Comparison of ENCODE assay signal across 18 cellular contexts in genomic region chr14:64614992-64615391, GRCh38.
DNase-seq lines count a peak whose midpoint lies in the region; ATAC-seq, FAIRE-seq and TF ChIP-seq lines count a peak whose summit lies in the region.
"Had no signal": no experiment of that assay in that cellular context is flagged by ENCODE, and none has a peak within 500 bp of the region (broad histone marks: within the 10 kb centered on the region; RNA-seq: fewer than 3 reads in every experiment).

No MANE protein-coding gene starts in this region.

- H3K14ac ChIP-seq in IMR-90 (replicated peaks; ENCODE audit: low read depth, low read length): peak overlapping the region; percentile 53; the same call in 1 of the 2 replicates

- H4K5ac ChIP-seq in IMR-90 (ENCODE audit: low read depth, low read length): peak overlapping the region; percentile 55; the same call in 1 of the 2 replicates

- H3K4me2 ChIP-seq in IMR-90 (ENCODE audit: low read depth, low read length): no peak overlapping the region

- peak overlapping the region; percentile 99 for H2BK20ac ChIP-seq in IMR-90 (ENCODE audit: low read depth, low read length)

- H3K9ac ChIP-seq in IMR-90 (ENCODE audit: low read depth, low read length) (no peak overlapping the region), endodermal cell (ENCODE audit: extremely low read depth, low read length, poor library complexity, severe bottlenecking) (no peak overlapping the region)

- no peak overlapping the region for H3K4me3 Mint-ChIP-seq in endodermal cell
- H3K4me3 Mint-ChIP-seq: activated naive CD4-positive, alpha-beta T cell treated with anti-CD3 and anti-CD28 coated beads, Interleukin-2, amount 10 ng/mL, durations not matched to agents 7 days and 5 days had no signal

- TF ChIP-seq CTCF in IMR-90 (conservative IDR thresholded peaks at IDR 0.05; ENCODE audit: low read depth, low read length) (no peak), endodermal cell (conservative IDR thresholded peaks at IDR 0.05) (no peak)

- no peak overlapping the region for H3K23ac ChIP-seq in IMR-90 (ENCODE audit: low read depth, low read length)

- H3K36me3 ChIP-seq in IMR-90 (ENCODE audit: control insufficient read depth, insufficient read depth, low read length) (no peaks in the 10 kb centered on the region), endodermal cell (ENCODE audit: control insufficient read depth, insufficient read depth, low read length) (no peaks in the 10 kb centered on the region), neuron (ENCODE audit: insufficient read depth, low read length) (no peaks in the 10 kb centered on the region)
- H3K36me3 ChIP-seq: ascending aorta had no signal

- H3K4me1 ChIP-seq in IMR-90 (ENCODE audit: control insufficient read depth, insufficient read depth, low read length) (peaks cover 27% of the 10 kb centered on the region), endodermal cell (ENCODE audit: control insufficient read depth, insufficient read depth, low read length) (no peaks in the 10 kb centered on the region), neuron (ENCODE audit: insufficient read depth, low read length) (peaks cover 17% of the 10 kb centered on the region)

- H3K27ac ChIP-seq in IMR-90 (ENCODE audit: insufficient read depth, low read length) (peak overlapping the region; percentile 8; the same call in 1 of the 2 replicates), endodermal cell (ENCODE audit: low read depth, low read length) (no peak overlapping the region)
- H3K27ac ChIP-seq: ascending aorta had no signal

- no peak for TF ChIP-seq RAD21 in IMR-90 (IDR thresholded peaks at IDR 0.05; ENCODE audit: low read length)

- TF ChIP-seq POLR2A in IMR-90 (IDR thresholded peaks at IDR 0.05; ENCODE audit: low read depth, low read length): no peak

- dilution Hi-C loops in IMR-90 (cut with HindIII; ENCODE audit: low sequenced_read_pairs, unreplicated experiment): no loop called here

- BruUV-seq in IMR-90 (replicated peaks; lab: Mats Ljungman, UMichigan): no TSS peak

- peak overlapping the region; percentile 80 for H3K4ac ChIP-seq in IMR-90 (ENCODE audit: low read depth, low read length)

- no peaks in the 10 kb centered on the region for H3K9me3 Mint-ChIP-seq in endodermal cell
- H3K9me3 Mint-ChIP-seq: activated naive CD4-positive, alpha-beta T cell treated with anti-CD3 and anti-CD28 coated beads, Interleukin-2, amount 10 ng/mL, durations not matched to agents 7 days and 5 days had no signal

- peak overlapping the region; percentile 41 for H2AK5ac ChIP-seq in IMR-90 (ENCODE audit: low read depth, low read length)

- H4K20me1 ChIP-seq in IMR-90 (ENCODE audit: insufficient read depth, low read length): no peaks in the 10 kb centered on the region

- no peaks in the 10 kb centered on the region for H3K36me3 Mint-ChIP-seq in endodermal cell (ENCODE audit: low read depth)
- H3K36me3 Mint-ChIP-seq: activated naive CD4-positive, alpha-beta T cell treated with anti-CD3 and anti-CD28 coated beads, Interleukin-2, amount 10 ng/mL, durations not matched to agents 7 days and 5 days had no signal

- peak overlapping the region; percentile 99 for H2BK120ac ChIP-seq in IMR-90 (ENCODE audit: low read depth, low read length)

- POLR2A ChIA-PET in IMR-90 (lab: Charles Lee; ENCODE audit: unreplicated experiment): no interaction called here

- H2BK5ac ChIP-seq in IMR-90 (ENCODE audit: low read depth, low read length, poor library complexity, severe bottlenecking): peak overlapping the region; percentile 68

- intact Hi-C loops in IMR-90 (cut with micrococcal nuclease): loop anchor here (5.0 kb wide), 2 partner anchors 43 to 73 kb away; partner anchors contain the start of gene HSPA2

- H2AK9ac ChIP-seq in IMR-90 (replicated peaks; ENCODE audit: low read depth, low read length, poor library complexity): no peak overlapping the region

- peaks cover 17% of the 10 kb centered on the region for H3K9me1 ChIP-seq in IMR-90 (ENCODE audit: insufficient read depth, low read length)

- H3K4me3 ChIP-seq in IMR-90 (ENCODE audit: insufficient read depth, low read depth, low read length) (no peak overlapping the region), endodermal cell (ENCODE audit: low read length) (no peak overlapping the region), neuron (ENCODE audit: low read length) (peak overlapping the region; percentile 25)
- H3K4me3 ChIP-seq: ascending aorta had no signal

- no peak for FAIRE-seq in RCC 7860 (lab: Jason Lieb, UNC)
- FAIRE-seq: endometrium had no signal

- CTCF ChIA-PET in IMR-90 (lab: Yijun Ruan, JAX): interaction anchor here (0.6 to 1.4 kb wide), 3 partner anchors 14 to 297 kb away, joined by 3 to 4 read pairs (median 3); no protein-coding TSS in a partner anchor

- H3K27me3 Mint-ChIP-seq in endodermal cell (ENCODE audit: insufficient read depth): no peaks in the 10 kb centered on the region

- DNase-seq in Daoy (ENCODE audit: low read depth) (peak; percentile 29), IMR-90 (no peak), endodermal cell (no peak), RCC 7860 (ENCODE audit: low spot score) (no peak), inferior parietal cortex (ENCODE audit: extremely low spot score) (no peak), GDM1 (lab: John Stamatoyannopoulos, UW) (no peak)
- DNase-seq: activated CD4-positive, alpha-beta T cell treated with anti-CD3 and anti-CD28 coated beads, Interleukin-2, amount 50 U/mL, for 4 hours; activated naive CD4-positive, alpha-beta T cell treated with anti-CD3 and anti-CD28 coated beads, Interleukin-2, amount 10 ng/mL, durations not matched to agents 7 days and 5 days; AML-193; Caco-2; NCI-H2029 treated with DMSO at 0.1 percent for 48 hours; NCI-H82; posterior cingulate gyrus; stimulated activated CD4-positive, alpha-beta T cell treated with anti-CD3 and anti-CD28 coated beads, Interleukin-12 subunit alpha, Interleukin-12 subunit beta, amount 100 ng/mL, for 4 hours had no signal

- H2AFZ ChIP-seq in IMR-90 (replicated peaks; ENCODE audit: low read length, poor library complexity) (no peak overlapping the region), neuron (ENCODE audit: low read depth, low read length) (peak overlapping the region; percentile 69)

- H3K79me1 ChIP-seq in IMR-90 (ENCODE audit: low read depth in 1 of 2, low read length in 2 of 2): peaks cover 0 to 5% of the 10 kb centered on the region in 2 experiments; a peak in 1 of 4 replicates

- peak overlapping the region; percentile 45 for H3K27ac Mint-ChIP-seq in endodermal cell
- H3K27ac Mint-ChIP-seq: activated naive CD4-positive, alpha-beta T cell treated with anti-CD3 and anti-CD28 coated beads, Interleukin-2, amount 10 ng/mL, durations not matched to agents 7 days and 5 days had no signal

- in situ Hi-C loops in IMR-90 (cut with MboI; ENCODE audit: low sequenced_read_pairs): no loop called here

- H3K9me3 ChIP-seq in IMR-90 (ENCODE audit: control insufficient read depth, insufficient read depth, low read length): no peaks in the 10 kb centered on the region
- H3K9me3 ChIP-seq in endodermal cell (ENCODE audit: control insufficient read depth, low read length): no peaks in the 10 kb centered on the region
- no peaks in the 10 kb centered on the region for H3K9me3 ChIP-seq in neuron (ENCODE audit: low read length)
- H3K9me3 ChIP-seq: ascending aorta, Caco-2 had no signal

- H3K4me1 Mint-ChIP-seq in endodermal cell: peaks cover 7% of the 10 kb centered on the region
- H3K4me1 Mint-ChIP-seq: activated naive CD4-positive, alpha-beta T cell treated with anti-CD3 and anti-CD28 coated beads, Interleukin-2, amount 10 ng/mL, durations not matched to agents 7 days and 5 days had no signal

- no peak overlapping the region for H3K56ac ChIP-seq in IMR-90 (ENCODE audit: extremely low read depth, insufficient read depth, low read length)

- H2BK15ac ChIP-seq in IMR-90 (ENCODE audit: low read depth, low read length): peak overlapping the region; percentile 98

- H4K8ac ChIP-seq in IMR-90 (ENCODE audit: low read depth in 2 of 2, low read length in 2 of 2): peak overlapping the region; percentile 61 to 94

- H4K91ac ChIP-seq in IMR-90 (ENCODE audit: insufficient read depth, low read depth, low read length): peak overlapping the region; percentile 98

- H3K18ac ChIP-seq in IMR-90 (ENCODE audit: low read depth, low read length): peak overlapping the region; percentile 66

- 20% methylated on average over 1 of the region's 4 CpGs; no CpG with 5 or more reads in 1 of the 2 experiments for WGBS in IMR-90 (ENCODE audit: extremely low coverage in 2 of 2, insufficient read length in 1 of 2), 2 experiments
- WGBS in endodermal cell (ENCODE audit: insufficient coverage in 1 of 2, insufficient read length in 1 of 2), 2 experiments: 80 to 89% methylated on average over 3 to 4 of the region's 4 CpGs

- ATAC-seq in IMR-90 (ENCODE audit: low read depth) (no peak), GM19035 (IDR thresholded peaks at IDR 0.05; ENCODE audit: unreplicated experiment) (no peak)

- no peaks in the 10 kb centered on the region for H3K27me3 ChIP-seq in IMR-90 (ENCODE audit: control insufficient read depth, insufficient read depth, low read length)
- no peaks in the 10 kb centered on the region for H3K27me3 ChIP-seq in endodermal cell (ENCODE audit: control insufficient read depth, insufficient read depth, low read length, poor library complexity, severe bottlenecking)
- no peaks in the 10 kb centered on the region for H3K27me3 ChIP-seq in neuron (ENCODE audit: insufficient read depth, low read length)
- H3K27me3 ChIP-seq: ascending aorta had no signal

TF ChIP-seq in IMR-90, 13 proteins besides CTCF, POLR2A, EP300 and RAD21 (continues in another document):
- TF ChIP-seq RCOR1 (IDR thresholded peaks at IDR 0.05; ENCODE audit: insufficient replicate concordance, low read length) (no peak), CEBPB (IDR thresholded peaks at IDR 0.05; ENCODE audit: low read depth, low read length) (no peak), NFE2L2 (IDR thresholded peaks at IDR 0.05; ENCODE audit: low read depth, low read length) (no peak), ELK1 (IDR thresholded peaks at IDR 0.05; ENCODE audit: borderline replicate concordance, low read depth, low read length) (no peak), USF2 (IDR thresholded peaks at IDR 0.05; ENCODE audit: low read depth, low read length) (no peak)
